19 cellular contexts compared by ENCODE assay signal in the genomic region with DNA sequence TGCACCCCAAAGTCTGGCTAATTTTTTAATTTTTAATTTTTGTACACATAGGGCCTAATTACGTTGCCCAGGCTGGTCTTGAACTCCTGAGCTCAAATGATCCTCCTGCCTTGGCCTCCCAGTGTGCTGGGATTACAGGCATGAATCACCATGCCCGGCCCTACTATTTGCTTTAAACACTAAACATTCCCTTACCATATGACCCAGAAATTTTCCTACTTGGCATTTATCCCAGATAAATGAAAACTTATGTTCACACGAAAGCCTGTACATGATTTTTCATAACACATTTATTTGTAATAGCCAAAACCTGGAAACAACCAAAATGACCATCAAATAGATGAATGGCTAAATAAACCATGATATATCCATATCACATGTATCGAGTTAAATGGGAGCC.
"Had no signal": no experiment of that assay in that cellular context is flagged by ENCODE, and none has a peak within 500 bp of the region (broad histone marks: within the 10 kb centered on the region; RNA-seq: fewer than 3 reads in every experiment).

No MANE protein-coding gene starts in this region.

- H3K36me3 ChIP-seq: adrenal gland, stomach, thoracic aorta, upper lobe of right lung, WERI-Rb-1 had no signal

- H3K4me1 ChIP-seq: adrenal gland, foreskin keratinocyte, upper lobe of right lung had no signal

- H3K27ac Mint-ChIP-seq: activated CD4-positive, alpha-beta memory T cell treated with anti-CD3 and anti-CD28 coated beads for 36 hours; activated CD8-positive, alpha-beta memory T cell treated with anti-CD3 and anti-CD28 coated beads, Interleukin-2, amount 10 ng/mL, durations not matched to agents 7 days and 5 days; natural killer cell treated with Interleukin-12 subunit alpha and Interleukin-12 subunit beta and Interleukin-15 and Interleukin-18, amount 100 ng/mL, for 72 hours had no signal

- H3K36me3 Mint-ChIP-seq: activated CD4-positive, alpha-beta memory T cell treated with anti-CD3 and anti-CD28 coated beads for 36 hours; activated CD8-positive, alpha-beta memory T cell treated with anti-CD3 and anti-CD28 coated beads, Interleukin-2, amount 10 ng/mL, durations not matched to agents 7 days and 5 days; natural killer cell treated with Interleukin-12 subunit alpha and Interleukin-12 subunit beta and Interleukin-15 and Interleukin-18, amount 100 ng/mL, for 72 hours had no signal

- DNase-seq: activated CD4-positive, alpha-beta memory T cell treated with anti-CD3 and anti-CD28 coated beads for 36 hours; activated CD8-positive, alpha-beta memory T cell treated with anti-CD3 and anti-CD28 coated beads, Interleukin-2, amount 10 ng/mL, durations not matched to agents 7 days and 5 days; activated naive CD4-positive, alpha-beta T cell treated with anti-CD3 and anti-CD28 coated beads, Interleukin-2, amount 50 U/mL, for 16 hours; activated T-cell treated with anti-CD3 and anti-CD28 coated beads, Interleukin-2, amount 50 U/mL, for 1 hour; adrenal gland; caudate nucleus; cortex of kidney; effector memory CD4-positive, alpha-beta T cell; foreskin keratinocyte; kidney glomerular epithelial cell; left ventricle myocardium superior; mesendoderm; stimulated activated CD4-positive, alpha-beta T cell treated with anti-CD3 and anti-CD28 coated beads, Interleukin-1b, Interleukin-23, amount 100 ng/mL, for 48 hours; stomach; WERI-Rb-1 had no signal

- H3K4me3 ChIP-seq: adrenal gland, stomach, thoracic aorta, upper lobe of right lung had no signal

- H3K9me3 ChIP-seq: adrenal gland, stomach, thoracic aorta, upper lobe of right lung had no signal

- ATAC-seq: activated CD8-positive, alpha-beta memory T cell treated with anti-CD3 and anti-CD28 coated beads, Interleukin-2, amount 10 ng/mL, durations not matched to agents 7 days and 5 days; foreskin keratinocyte; left ventricle myocardium superior; natural killer cell treated with Interleukin-12 subunit alpha and Interleukin-12 subunit beta and Interleukin-15 and Interleukin-18, amount 100 ng/mL, for 72 hours; upper lobe of right lung had no signal

- H3K27me3 Mint-ChIP-seq: activated CD4-positive, alpha-beta memory T cell treated with anti-CD3 and anti-CD28 coated beads for 36 hours; activated CD8-positive, alpha-beta memory T cell treated with anti-CD3 and anti-CD28 coated beads, Interleukin-2, amount 10 ng/mL, durations not matched to agents 7 days and 5 days; natural killer cell treated with Interleukin-12 subunit alpha and Interleukin-12 subunit beta and Interleukin-15 and Interleukin-18, amount 100 ng/mL, for 72 hours had no signal

- H3K27ac ChIP-seq: adrenal gland, epithelial cell of prostate, foreskin keratinocyte, stomach, thoracic aorta, upper lobe of right lung, WERI-Rb-1 had no signal

- H3K4me3 Mint-ChIP-seq: activated CD4-positive, alpha-beta memory T cell treated with anti-CD3 and anti-CD28 coated beads for 36 hours; activated CD8-positive, alpha-beta memory T cell treated with anti-CD3 and anti-CD28 coated beads, Interleukin-2, amount 10 ng/mL, durations not matched to agents 7 days and 5 days; natural killer cell treated with Interleukin-12 subunit alpha and Interleukin-12 subunit beta and Interleukin-15 and Interleukin-18, amount 100 ng/mL, for 72 hours had no signal

- H3K27me3 ChIP-seq: adrenal gland, foreskin keratinocyte, stomach, upper lobe of right lung had no signal

- H3K9me3 Mint-ChIP-seq: activated CD4-positive, alpha-beta memory T cell treated with anti-CD3 and anti-CD28 coated beads for 36 hours; natural killer cell treated with Interleukin-12 subunit alpha and Interleukin-12 subunit beta and Interleukin-15 and Interleukin-18, amount 100 ng/mL, for 72 hours had no signal

- H3K4me1 Mint-ChIP-seq: activated CD8-positive, alpha-beta memory T cell treated with anti-CD3 and anti-CD28 coated beads, Interleukin-2, amount 10 ng/mL, durations not matched to agents 7 days and 5 days had no signal
